8 cellular contexts compared by ENCODE assay signal in the genomic region with DNA sequence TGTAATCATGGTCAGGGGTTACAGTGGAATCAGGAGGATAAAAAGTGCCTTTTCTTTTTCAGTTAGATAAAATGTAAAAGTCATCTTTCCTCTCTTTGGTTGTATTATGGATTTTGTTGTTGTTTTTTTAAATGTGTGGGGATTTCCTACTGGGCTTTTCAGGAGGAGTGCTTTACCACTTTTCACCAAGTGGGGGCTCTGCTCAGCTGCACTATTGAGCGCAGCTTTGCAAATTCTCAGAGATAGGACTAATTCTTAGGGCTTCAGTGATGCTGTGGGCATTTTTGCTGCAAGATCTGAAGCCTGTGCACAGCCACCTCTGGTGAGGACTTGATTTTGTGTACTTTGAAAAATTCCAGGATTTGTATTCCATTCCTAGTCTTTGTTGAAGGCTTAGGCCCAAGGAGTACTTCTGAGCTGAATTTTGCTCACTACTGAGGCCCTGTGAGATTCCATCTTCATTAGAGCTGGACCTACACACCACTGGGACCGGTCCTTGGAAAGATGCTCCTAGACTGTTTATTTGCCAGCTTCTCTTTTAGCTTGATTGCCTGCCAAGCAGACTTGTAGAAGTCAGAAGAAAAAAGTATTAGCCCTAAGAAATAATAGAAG. TPM values are rescaled to one million over a fixed set of nuclear protein-coding genes. Genes with fewer than 3 reads are reported as not detected.
DNase-seq lines count a peak whose midpoint lies in the region; ATAC-seq and TF ChIP-seq lines count a peak whose summit lies in the region.

No MANE protein-coding gene starts in this region.

- TF ChIP-seq EP300 in neural cell (conservative IDR thresholded peaks at IDR 0.05; ENCODE audit: poor library complexity, severe bottlenecking), result no peak

- no peaks in the 10 kb centered on the region for H3K27me3 ChIP-seq in neural cell (ENCODE audit: insufficient read depth, low read depth, low read length)

- no peak overlapping the region for H3K4me3 ChIP-seq in choroid plexus epithelial cell (ENCODE audit: low read depth, low read length)
- no peak overlapping the region for H3K4me3 ChIP-seq in neural cell (ENCODE audit: low read length)

- H3K79me2 ChIP-seq in neural cell (replicated peaks; ENCODE audit: insufficient read depth, low read length), result peaks cover under 1% of the 10 kb centered on the region

- H3K27ac ChIP-seq in neural cell (ENCODE audit: low read length), result no peak overlapping the region

- H3K36me3 ChIP-seq in neural cell (ENCODE audit: insufficient read depth, low read length), result no peaks in the 10 kb centered on the region

- H3K9ac ChIP-seq in neural cell (ENCODE audit: low read length), result no peak overlapping the region

- no peaks in the 10 kb centered on the region for H4K20me1 ChIP-seq in neural cell (ENCODE audit: insufficient read depth)

- peak; percentile 25 for DNase-seq in NCI-H748 (lab: John Stamatoyannopoulos, UW; ENCODE audit: unreplicated experiment)
- DNase-seq in NCI-H748 treated with DMSO at 0.1 percent for 48 hours (lab: John Stamatoyannopoulos, UW), result no peak
- peak; percentile 25 for DNase-seq in M059J (ENCODE audit: low read depth)
- peak; percentile 66 for DNase-seq in choroid plexus epithelial cell (ENCODE audit: low read depth)

- no peaks in the 10 kb centered on the region for H3K9me3 ChIP-seq in neural cell (ENCODE audit: low read length)

- no peak overlapping the region for H3K4me2 ChIP-seq in neural cell (ENCODE audit: low read length)

- H3K9me2 ChIP-seq in neural cell (ENCODE audit: insufficient read depth, low read length), result no peaks in the 10 kb centered on the region

- TF ChIP-seq CTCF in choroid plexus epithelial cell (conservative IDR thresholded peaks at IDR 0.05; ENCODE audit: low read depth, low read length) (peak; percentile 81), neural cell (IDR thresholded peaks at IDR 0.05; ENCODE audit: poor library complexity, severe bottlenecking) (peak; percentile 68)

- peak; percentile 61 for TF ChIP-seq RAD21 in neural cell (conservative IDR thresholded peaks at IDR 0.05)

- H3F3A ChIP-seq in neural cell (ENCODE audit: insufficient read depth, low read length, poor library complexity, severe bottlenecking), result no peaks in the 10 kb centered on the region

- H2AFZ ChIP-seq in neural cell (ENCODE audit: low read depth, low read length), result no peak overlapping the region

- no peak for ATAC-seq in HG03469 (IDR thresholded peaks at IDR 0.05; ENCODE audit: unreplicated experiment)
- ATAC-seq in HG02798 (IDR thresholded peaks at IDR 0.05; ENCODE audit: poor library complexity, unreplicated experiment), result no peak
- no peak for ATAC-seq in HG03095 (IDR thresholded peaks at IDR 0.05; ENCODE audit: unreplicated experiment)

TF ChIP-seq in neural cell, 6 proteins besides CTCF, POLR2A, EP300 and RAD21:
- TF ChIP-seq, protein P1, sequence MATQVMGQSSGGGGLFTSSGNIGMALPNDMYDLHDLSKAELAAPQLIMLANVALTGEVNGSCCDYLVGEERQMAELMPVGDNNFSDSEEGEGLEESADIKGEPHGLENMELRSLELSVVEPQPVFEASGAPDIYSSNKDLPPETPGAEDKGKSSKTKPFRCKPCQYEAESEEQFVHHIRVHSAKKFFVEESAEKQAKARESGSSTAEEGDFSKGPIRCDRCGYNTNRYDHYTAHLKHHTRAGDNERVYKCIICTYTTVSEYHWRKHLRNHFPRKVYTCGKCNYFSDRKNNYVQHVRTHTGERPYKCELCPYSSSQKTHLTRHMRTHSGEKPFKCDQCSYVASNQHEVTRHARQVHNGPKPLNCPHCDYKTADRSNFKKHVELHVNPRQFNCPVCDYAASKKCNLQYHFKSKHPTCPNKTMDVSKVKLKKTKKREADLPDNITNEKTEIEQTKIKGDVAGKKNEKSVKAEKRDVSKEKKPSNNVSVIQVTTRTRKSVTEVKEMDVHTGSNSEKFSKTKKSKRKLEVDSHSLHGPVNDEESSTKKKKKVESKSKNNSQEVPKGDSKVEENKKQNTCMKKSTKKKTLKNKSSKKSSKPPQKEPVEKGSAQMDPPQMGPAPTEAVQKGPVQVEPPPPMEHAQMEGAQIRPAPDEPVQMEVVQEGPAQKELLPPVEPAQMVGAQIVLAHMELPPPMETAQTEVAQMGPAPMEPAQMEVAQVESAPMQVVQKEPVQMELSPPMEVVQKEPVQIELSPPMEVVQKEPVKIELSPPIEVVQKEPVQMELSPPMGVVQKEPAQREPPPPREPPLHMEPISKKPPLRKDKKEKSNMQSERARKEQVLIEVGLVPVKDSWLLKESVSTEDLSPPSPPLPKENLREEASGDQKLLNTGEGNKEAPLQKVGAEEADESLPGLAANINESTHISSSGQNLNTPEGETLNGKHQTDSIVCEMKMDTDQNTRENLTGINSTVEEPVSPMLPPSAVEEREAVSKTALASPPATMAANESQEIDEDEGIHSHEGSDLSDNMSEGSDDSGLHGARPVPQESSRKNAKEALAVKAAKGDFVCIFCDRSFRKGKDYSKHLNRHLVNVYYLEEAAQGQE (IDR thresholded peaks at IDR 0.05; ENCODE audit: borderline replicate concordance), result no peak
- peak; percentile 52 for TF ChIP-seq SMC3 (conservative IDR thresholded peaks at IDR 0.05; ENCODE audit: poor library complexity)

RNA-seq across cellular contexts. Expression of a gene that starts 7.5 kb away (rescaled TPM):
- total RNA-seq in M059J (2014; rRNA removed; shearing (Covaris generic)), result 37.8 and 47.5 TPM in 2 replicates
- polyA plus RNA-seq in neural cell, result 89.6 and 116 TPM in 2 replicates
- 81.8 and 90.1 TPM in 2 replicates for polyA minus RNA-seq in neural cell
